In genomic region chr11:100731471-100731870, GRCh38 we compare ENCODE assay signal across 1 cellular context.
TF ChIP-seq lines count a peak whose summit lies in the region.

No MANE protein-coding gene starts in this region.

TF ChIP-seq in K562, 482 proteins besides CTCF, POLR2A, EP300 and RAD21 (continued from another document):
- no peak for TF ChIP-seq NR4A1 (CRISPR knock-in tag; IDR thresholded peaks at IDR 0.05)
- TF ChIP-seq NR4A1 (tag; IDR thresholded peaks at IDR 0.05), result no peak
- peak; percentile 41; the same call in 1 of the 2 replicates for TF ChIP-seq TCF3 (CRISPR knock-in tag; IDR thresholded peaks at IDR 0.05)
- TF ChIP-seq MCM5 (IDR thresholded peaks at IDR 0.05; ENCODE audit: low read depth), result no peak
- TF ChIP-seq SRSF1 (IDR thresholded peaks at IDR 0.05; ENCODE audit: low read depth, low read length), result no peak
